Comparison of ENCODE assay signal across 8 cellular contexts in the genomic region with DNA sequence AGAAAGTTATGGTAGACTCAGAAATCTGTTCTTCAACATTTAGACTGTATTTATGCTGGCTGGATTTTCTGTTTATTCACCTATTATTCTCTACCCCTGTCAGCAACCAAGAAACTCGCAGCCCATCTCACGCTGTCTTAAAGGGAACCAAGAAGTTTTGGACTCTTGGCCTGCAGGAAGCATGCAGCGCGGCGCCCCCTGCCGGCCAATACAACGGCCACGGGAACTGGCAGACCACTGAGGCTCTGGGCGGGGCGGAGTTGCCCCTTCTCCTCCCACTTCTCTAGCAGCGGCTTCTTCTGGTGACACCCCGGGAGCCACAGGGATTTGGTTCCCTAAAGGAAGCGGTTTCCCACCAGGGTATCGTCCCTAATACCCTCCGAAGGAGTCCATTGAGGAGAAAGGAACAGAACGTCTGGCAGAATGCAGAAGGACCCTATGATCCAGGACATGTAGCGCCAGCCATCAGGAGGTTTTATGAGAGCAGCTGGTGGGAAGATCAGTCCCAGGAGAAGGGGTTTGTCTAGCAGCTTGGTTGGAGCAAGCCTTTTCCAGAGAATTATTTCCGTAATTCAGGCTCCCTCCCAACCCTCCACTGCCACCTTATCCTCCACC. TPM values are rescaled to one million over a fixed set of nuclear protein-coding genes. Genes with fewer than 3 reads are reported as not detected.
DNase-seq lines count a peak whose midpoint lies in the region; ATAC-seq, FAIRE-seq and TF ChIP-seq lines count a peak whose summit lies in the region.

No MANE protein-coding gene starts in this region.

- FAIRE-seq in A549 (lab: Jason Lieb, UNC) (no peak), GM18507 (lab: Jason Lieb, UNC) (no peak)

- no peaks in the 10 kb centered on the region for H3K36me3 Mint-ChIP-seq in activated CD4-positive, alpha-beta T cell treated with anti-CD3 and anti-CD28 coated beads, Interleukin-2, amount 10 ng/mL, durations not matched to agents 24 days and 14 days (ENCODE audit: low read depth)

- CTCF ChIA-PET in A549 (lab: Yijun Ruan, JAX), result interaction anchor here (1.0 to 1.5 kb wide), 2 partner anchors 61 to 98 kb away, joined by 3 read pairs; no protein-coding TSS in a partner anchor

- H3K27ac ChIP-seq in A549, result no peak overlapping the region

- peak in 1 of 2 experiments; percentile 21; a peak in 1 of 5 replicates for TF ChIP-seq RAD21 in A549 (conservative IDR thresholded peaks at IDR 0.05 in 1 of 2, IDR thresholded peaks at IDR 0.05 in 1 of 2)

- H3K4me2 ChIP-seq in A549, result no peak overlapping the region

- TF ChIP-seq POLR2A in A549 (IDR thresholded peaks at IDR 0.05; ENCODE audit: low read length), result no peak

- peak in 1 of 2 experiments; percentile 88; a peak in 3 of 6 replicates for ATAC-seq in A549

- POLR2A ChIA-PET in A549 (lab: Yijun Ruan, JAX), result no interaction called here

- no peak overlapping the region for H3K27ac Mint-ChIP-seq in activated CD4-positive, alpha-beta T cell treated with anti-CD3 and anti-CD28 coated beads, Interleukin-2, amount 10 ng/mL, durations not matched to agents 24 days and 14 days

- TF ChIP-seq CTCF in A549 (IDR thresholded peaks at IDR 0.05), result peak; percentile 30; the same call in 1 of the 3 replicates

- 28% methylated on average over 15 of the region's 18 CpGs for WGBS in A549 (ENCODE audit: missing lambda C conversion rate)

- no peaks in the 10 kb centered on the region for H3K9me3 Mint-ChIP-seq in activated CD4-positive, alpha-beta T cell treated with anti-CD3 and anti-CD28 coated beads, Interleukin-2, amount 10 ng/mL, durations not matched to agents 24 days and 14 days

- no peak for TF ChIP-seq EP300 in A549 (IDR thresholded peaks at IDR 0.05)

- H3K27me3 Mint-ChIP-seq in activated CD4-positive, alpha-beta T cell treated with anti-CD3 and anti-CD28 coated beads, Interleukin-2, amount 10 ng/mL, durations not matched to agents 24 days and 14 days, result no peaks in the 10 kb centered on the region

- no peak overlapping the region for H3K4me3 Mint-ChIP-seq in activated CD4-positive, alpha-beta T cell treated with anti-CD3 and anti-CD28 coated beads, Interleukin-2, amount 10 ng/mL, durations not matched to agents 24 days and 14 days

- DNase-seq in A549 (ENCODE audit: low read depth in 1 of 2, low spot score in 1 of 2) (peak; percentile 19 to 48), GM18507 (ENCODE audit: extremely low spot score, insufficient read length, low read depth) (peak; percentile 8), glomerular visceral epithelial cell (ENCODE audit: extremely low spot score) (peak; percentile 5), NCI-H1092 (lab: John Stamatoyannopoulos, UW) (no peak), NCI-H1048 (lab: John Stamatoyannopoulos, UW) (no peak), NCI-H128 (lab: John Stamatoyannopoulos, UW; ENCODE audit: unreplicated experiment) (no peak)
- DNase-seq in activated CD4-positive, alpha-beta T cell treated with anti-CD3 and anti-CD28 coated beads, Interleukin-2, amount 10 ng/mL, durations not matched to agents 24 days and 14 days, result peak; percentile 70
- peak; percentile 37 to 47 for DNase-seq in stimulated activated CD4-positive, alpha-beta T cell treated with anti-CD3 and anti-CD28 coated beads, Interleukin-2, amount 100 ng/mL, for 48 hours

- no peak overlapping the region for H3K4me3 ChIP-seq in A549

- no peaks in the 10 kb centered on the region for H3K9me3 ChIP-seq in A549

- H3K4me1 ChIP-seq in A549, result no peaks in the 10 kb centered on the region

- intact Hi-C loops in activated CD4-positive, alpha-beta T cell treated with anti-CD3 and anti-CD28 coated beads, Interleukin-2, amount 10 ng/mL, durations not matched to agents 24 days and 14 days (cut with micrococcal nuclease), result no loop called here

- H3K4me1 Mint-ChIP-seq in activated CD4-positive, alpha-beta T cell treated with anti-CD3 and anti-CD28 coated beads, Interleukin-2, amount 10 ng/mL, durations not matched to agents 24 days and 14 days, result no peaks in the 10 kb centered on the region

TF ChIP-seq in A549, 52 proteins besides CTCF, POLR2A, EP300 and RAD21:
- TF ChIP-seq, protein P1, sequence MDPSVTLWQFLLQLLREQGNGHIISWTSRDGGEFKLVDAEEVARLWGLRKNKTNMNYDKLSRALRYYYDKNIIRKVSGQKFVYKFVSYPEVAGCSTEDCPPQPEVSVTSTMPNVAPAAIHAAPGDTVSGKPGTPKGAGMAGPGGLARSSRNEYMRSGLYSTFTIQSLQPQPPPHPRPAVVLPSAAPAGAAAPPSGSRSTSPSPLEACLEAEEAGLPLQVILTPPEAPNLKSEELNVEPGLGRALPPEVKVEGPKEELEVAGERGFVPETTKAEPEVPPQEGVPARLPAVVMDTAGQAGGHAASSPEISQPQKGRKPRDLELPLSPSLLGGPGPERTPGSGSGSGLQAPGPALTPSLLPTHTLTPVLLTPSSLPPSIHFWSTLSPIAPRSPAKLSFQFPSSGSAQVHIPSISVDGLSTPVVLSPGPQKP (IDR thresholded peaks at IDR 0.05; ENCODE audit: low read depth, low read length), result no peak
- no peak for TF ChIP-seq HEYL (CRISPR knock-in tag; IDR thresholded peaks at IDR 0.05)
- no peak for TF ChIP-seq FOSL2 (IDR thresholded peaks at IDR 0.05)
- TF ChIP-seq FOSL2 (CRISPR knock-in tag; IDR thresholded peaks at IDR 0.05), result no peak
- TF ChIP-seq ZNF302 (CRISPR knock-in tag; IDR thresholded peaks at IDR 0.05), result no peak
- TF ChIP-seq ZC3H11A (IDR thresholded peaks at IDR 0.05), result no peak
- TF ChIP-seq POLR2AphosphoS2 (conservative IDR thresholded peaks at IDR 0.05; ENCODE audit: low read length), result no peak
- TF ChIP-seq ZFP36 (IDR thresholded peaks at IDR 0.05; ENCODE audit: borderline replicate concordance, partially characterized antibody), result no peak
- no peak for TF ChIP-seq SREBF2 (IDR thresholded peaks at IDR 0.05)
- TF ChIP-seq MAFK (IDR thresholded peaks at IDR 0.05; ENCODE audit: partially characterized antibody), result no peak
- no peak for TF ChIP-seq MAZ (IDR thresholded peaks at IDR 0.05; ENCODE audit: borderline replicate concordance, low read depth, low read length)
- TF ChIP-seq, protein P2, sequence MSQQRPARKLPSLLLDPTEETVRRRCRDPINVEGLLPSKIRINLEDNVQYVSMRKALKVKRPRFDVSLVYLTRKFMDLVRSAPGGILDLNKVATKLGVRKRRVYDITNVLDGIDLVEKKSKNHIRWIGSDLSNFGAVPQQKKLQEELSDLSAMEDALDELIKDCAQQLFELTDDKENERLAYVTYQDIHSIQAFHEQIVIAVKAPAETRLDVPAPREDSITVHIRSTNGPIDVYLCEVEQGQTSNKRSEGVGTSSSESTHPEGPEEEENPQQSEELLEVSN (IDR thresholded peaks at IDR 0.05; ENCODE audit: borderline replicate concordance, low read depth), result no peak
- TF ChIP-seq CEBPB (IDR thresholded peaks at IDR 0.05), result no peak
- TF ChIP-seq, protein P3, sequence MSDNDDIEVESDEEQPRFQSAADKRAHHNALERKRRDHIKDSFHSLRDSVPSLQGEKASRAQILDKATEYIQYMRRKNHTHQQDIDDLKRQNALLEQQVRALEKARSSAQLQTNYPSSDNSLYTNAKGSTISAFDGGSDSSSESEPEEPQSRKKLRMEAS (IDR thresholded peaks at IDR 0.05), result no peak
- TF ChIP-seq TFCP2L1 (CRISPR knock-in tag; IDR thresholded peaks at IDR 0.05), result no peak
- TF ChIP-seq, protein P4, sequence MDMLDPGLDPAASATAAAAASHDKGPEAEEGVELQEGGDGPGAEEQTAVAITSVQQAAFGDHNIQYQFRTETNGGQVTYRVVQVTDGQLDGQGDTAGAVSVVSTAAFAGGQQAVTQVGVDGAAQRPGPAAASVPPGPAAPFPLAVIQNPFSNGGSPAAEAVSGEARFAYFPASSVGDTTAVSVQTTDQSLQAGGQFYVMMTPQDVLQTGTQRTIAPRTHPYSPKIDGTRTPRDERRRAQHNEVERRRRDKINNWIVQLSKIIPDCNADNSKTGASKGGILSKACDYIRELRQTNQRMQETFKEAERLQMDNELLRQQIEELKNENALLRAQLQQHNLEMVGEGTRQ (IDR thresholded peaks at IDR 0.05), result no peak
- no peak for TF ChIP-seq EHMT2 (IDR thresholded peaks at IDR 0.05; ENCODE audit: low read depth)
- TF ChIP-seq NPAS2 (CRISPR knock-in tag; IDR thresholded peaks at IDR 0.05; ENCODE audit: borderline replicate concordance), result no peak
- TF ChIP-seq, protein P5, sequence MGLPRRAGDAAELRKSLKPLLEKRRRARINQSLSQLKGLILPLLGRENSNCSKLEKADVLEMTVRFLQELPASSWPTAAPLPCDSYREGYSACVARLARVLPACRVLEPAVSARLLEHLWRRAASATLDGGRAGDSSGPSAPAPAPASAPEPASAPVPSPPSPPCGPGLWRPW (IDR thresholded peaks at IDR 0.05), result no peak
- TF ChIP-seq HDAC2 (IDR thresholded peaks at IDR 0.05), result no peak
- TF ChIP-seq ZSCAN20 (CRISPR knock-in tag; IDR thresholded peaks at IDR 0.05), result no peak

RNA-seq across cellular contexts. Expression of a gene that starts 21.0 kb away (rescaled TPM):
- not detected in 2 replicates for polyA plus RNA-seq in A549 (2011; rRNA removed)
- not detected in 2 replicates for polyA plus RNA-seq in A549 (2012; cell fraction: cytosol; rRNA removed)
- polyA plus RNA-seq in A549 (2012; cell fraction: nucleus; rRNA removed), result not detected in 2 replicates
- polyA plus RNA-seq in A549 (2017; fragmentation: RNase III; extraction: RNeasy Plus Mini Kit Qiagen cat#74134 plus additional on column Dnase treatment), result not detected in 3 replicates
- polyA minus RNA-seq in A549 (2011; rRNA and poly(A)+ RNA removed), result not detected in 2 replicates
- not detected in 2 replicates for total RNA-seq in activated CD4-positive, alpha-beta T cell treated with anti-CD3 and anti-CD28 coated beads, Interleukin-2, amount 10 ng/mL, durations not matched to agents 24 days and 14 days

RNA-seq across cellular contexts. Expression of a gene that starts 43.1 kb away (rescaled TPM):
- polyA plus RNA-seq in A549 (2011; rRNA removed) (not detected in 2 replicates), A549 (2017; fragmentation: RNase III; extraction: RNeasy Plus Mini Kit Qiagen cat#74134 plus additional on column Dnase treatment) (not detected in 3 replicates)
- not detected in 2 replicates for polyA plus RNA-seq in A549 (2012; cell fraction: cytosol; rRNA removed)
- not detected in 2 replicates for polyA plus RNA-seq in A549 (2012; cell fraction: nucleus; rRNA removed)
- not detected in 2 replicates for polyA minus RNA-seq in A549 (2011; rRNA and poly(A)+ RNA removed)
- not detected in 2 replicates for total RNA-seq in activated CD4-positive, alpha-beta T cell treated with anti-CD3 and anti-CD28 coated beads, Interleukin-2, amount 10 ng/mL, durations not matched to agents 24 days and 14 days

RNA-seq across cellular contexts. Expression of a gene that starts 55.5 kb away (rescaled TPM):
- polyA plus RNA-seq in A549 (2011; rRNA removed), result 116 and 126 TPM in 2 replicates
- 104 and 119 TPM in 2 replicates for polyA plus RNA-seq in A549 (2012; cell fraction: cytosol; rRNA removed)
- 280 and 425 TPM in 2 replicates for polyA plus RNA-seq in A549 (2012; cell fraction: nucleus; rRNA removed)
- 81.4 to 83.1 TPM (median 81.9 TPM) in 3 replicates for polyA plus RNA-seq in A549 (2017; fragmentation: RNase III; extraction: RNeasy Plus Mini Kit Qiagen cat#74134 plus additional on column Dnase treatment)
- 49.6 and 50.5 TPM in 2 replicates for polyA minus RNA-seq in A549 (2011; rRNA and poly(A)+ RNA removed)
- total RNA-seq in activated CD4-positive, alpha-beta T cell treated with anti-CD3 and anti-CD28 coated beads, Interleukin-2, amount 10 ng/mL, durations not matched to agents 24 days and 14 days, result 94.6 and 99.1 TPM in 2 replicates

Comparison
In these comparisons a context has a peak if more than half of its experiments do, and no peak if none do; other contexts are left out.
1. DNase-seq: peak in A549 (2 of 2), GM18507 (single experiment), activated CD4-positive, alpha-beta T cell treated with anti-CD3 and anti-CD28 coated beads, Interleukin-2, amount 10 ng/mL, durations not matched to agents 24 days and 14 days (single experiment), glomerular visceral epithelial cell (single experiment) and stimulated activated CD4-positive, alpha-beta T cell treated with anti-CD3 and anti-CD28 coated beads, Interleukin-2, amount 100 ng/mL, for 48 hours (2 of 2); none in NCI-H1092 (single experiment), NCI-H1048 (single experiment) and NCI-H128 (single experiment).